Comparison of ENCODE assay signal across 25 cellular contexts in the genomic region with DNA sequence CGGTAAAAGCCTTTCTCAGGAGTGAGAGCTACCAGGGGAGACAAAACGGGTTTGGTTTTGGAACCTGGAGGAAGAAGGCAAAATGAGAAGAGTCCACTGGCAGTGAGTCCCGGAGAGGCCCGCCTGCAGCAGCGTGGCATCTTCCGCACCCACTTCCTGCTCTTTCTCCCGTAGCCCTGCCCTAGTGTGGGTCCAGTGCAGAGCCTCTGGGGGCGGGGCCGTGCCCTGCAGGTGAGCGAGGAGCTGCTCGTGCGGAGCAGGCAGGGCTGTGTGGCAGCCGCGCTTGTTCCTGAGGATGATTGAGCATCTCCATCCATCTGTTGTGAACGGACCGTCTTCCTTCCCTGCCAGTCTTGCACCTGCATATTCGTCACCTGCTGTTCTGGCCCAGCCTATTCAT.
A peak's percentile ranks its signal among the peaks of the same experiment; 100 is the strongest.
DNase-seq lines count a peak whose midpoint lies in the region; ATAC-seq and TF ChIP-seq lines count a peak whose summit lies in the region.
"Had no signal": no experiment of that assay in that cellular context is flagged by ENCODE, and none has a peak within 500 bp of the region (broad histone marks: within the 10 kb centered on the region; RNA-seq: fewer than 3 reads in every experiment).

No MANE protein-coding gene starts in this region.

- CTCF ChIA-PET in activated CD4-positive, alpha-beta memory T cell treated with anti-CD3 and anti-CD28 coated beads, Interleukin-2, amount 10 ng/mL, durations not matched to agents 7 days and 5 days (lab: Charles Lee), result no interaction called here

- in situ Hi-C loops in gastrocnemius medialis (cut with MboI; ENCODE audit: low sequenced_read_pairs in 4 of 4), result no loop called here

- H3K27ac ChIP-seq in esophagus squamous epithelium (peak overlapping the region in 3 of 4 donors; percentile 40 to 69 (median 50)), gastrocnemius medialis (peak overlapping the region; percentile 24 to 73 (median 57))
- H3K27ac ChIP-seq: 22Rv1, GM23248, prostate gland had no signal

- intact Hi-C loops in esophagus squamous epithelium (cut with DNase I), result no loop called here
- intact Hi-C loops in gastrocnemius medialis (cut with DNase I; ENCODE audit: low total_unique reads), result no loop called here

- peaks cover 27% of the 10 kb centered on the region for H3K4me1 Mint-ChIP-seq in activated CD4-positive, alpha-beta memory T cell treated with anti-CD3 and anti-CD28 coated beads, Interleukin-2, amount 10 ng/mL, durations not matched to agents 7 days and 5 days

- no peaks in the 10 kb centered on the region for H3K9me3 Mint-ChIP-seq in activated CD4-positive, alpha-beta memory T cell treated with anti-CD3 and anti-CD28 coated beads, Interleukin-2, amount 10 ng/mL, durations not matched to agents 7 days and 5 days
- H3K9me3 Mint-ChIP-seq: activated CD4-positive, alpha-beta memory T cell treated with anti-CD3 and anti-CD28 coated beads for 36 hours; CD8-positive, alpha-beta memory T cell; central memory CD8-positive, alpha-beta T cell; neural crest cell had no signal

- no peak overlapping the region for H3K4me3 ChIP-seq in esophagus squamous epithelium
- no peak overlapping the region for H3K4me3 ChIP-seq in gastrocnemius medialis
- H3K4me3 ChIP-seq: GM23248, mucosa of descending colon, prostate gland, skin epidermis, transverse colon had no signal

- WGBS in esophagus squamous epithelium, 2 donors, result 92 to 94% methylated on average over 16 to 17 of the region's 17 CpGs

- no peak for TF ChIP-seq POLR2A in esophagus squamous epithelium (IDR thresholded peaks at IDR 0.05)
- TF ChIP-seq POLR2A in gastrocnemius medialis (IDR thresholded peaks at IDR 0.05), result no peak

- no peak overlapping the region for H3K4me3 Mint-ChIP-seq in activated CD4-positive, alpha-beta memory T cell treated with anti-CD3 and anti-CD28 coated beads, Interleukin-2, amount 10 ng/mL, durations not matched to agents 7 days and 5 days
- H3K4me3 Mint-ChIP-seq: activated CD4-positive, alpha-beta memory T cell treated with anti-CD3 and anti-CD28 coated beads for 36 hours; CD8-positive, alpha-beta memory T cell; central memory CD8-positive, alpha-beta T cell; neural crest cell had no signal

- H3K36me3 ChIP-seq in esophagus squamous epithelium (peaks cover 1 to 70% (median 5%) of the 10 kb centered on the region in 3 donors), gastrocnemius medialis (no peaks in the 10 kb centered on the region)
- H3K36me3 ChIP-seq: prostate gland had no signal

- ATAC-seq in gastrocnemius medialis, result no peak
- no peak for ATAC-seq in HG02642 (IDR thresholded peaks at IDR 0.05; ENCODE audit: poor library complexity, unreplicated experiment)
- ATAC-seq: mucosa of descending colon, SK-N-SH treated with all-trans-retinoic acid at 6 μM for 48 hours had no signal

- peaks cover 15% of the 10 kb centered on the region for H3K36me3 Mint-ChIP-seq in activated CD4-positive, alpha-beta memory T cell treated with anti-CD3 and anti-CD28 coated beads, Interleukin-2, amount 10 ng/mL, durations not matched to agents 7 days and 5 days (ENCODE audit: low read depth)

- no peak for TF ChIP-seq CTCF in esophagus squamous epithelium (IDR thresholded peaks at IDR 0.05)
- TF ChIP-seq CTCF in gastrocnemius medialis (IDR thresholded peaks at IDR 0.05 in 4 of 5, conservative IDR thresholded peaks at IDR 0.05 in 1 of 5), result no peak

- H3K4me1 ChIP-seq in esophagus squamous epithelium, result peaks cover 0 to 19% (median 0%) of the 10 kb centered on the region in 3 donors
- peaks cover 39% of the 10 kb centered on the region in 2 donors for H3K4me1 ChIP-seq in gastrocnemius medialis
- H3K4me1 ChIP-seq: prostate gland had no signal

- H3K27me3 Mint-ChIP-seq in activated CD4-positive, alpha-beta memory T cell treated with anti-CD3 and anti-CD28 coated beads, Interleukin-2, amount 10 ng/mL, durations not matched to agents 7 days and 5 days, result no peaks in the 10 kb centered on the region
- H3K27me3 Mint-ChIP-seq: activated CD4-positive, alpha-beta memory T cell treated with anti-CD3 and anti-CD28 coated beads for 36 hours; CD8-positive, alpha-beta memory T cell; central memory CD8-positive, alpha-beta T cell had no signal

- DNase-seq in NCI-H1092 treated with DMSO at 0.1 percent for 48 hours (lab: John Stamatoyannopoulos, UW), result peak; percentile 33
- DNase-seq in NCI-H1092 (lab: John Stamatoyannopoulos, UW), result no peak
- DNase-seq in NCI-H2171 treated with DMSO at 0.1 percent for 48 hours (lab: John Stamatoyannopoulos, UW), result peak; percentile 71
- DNase-seq in esophagus squamous epithelium (lab: John Stamatoyannopoulos, UW), result no peak
- no peak for DNase-seq in gastrocnemius medialis
- DNase-seq in HuH-7.5 (ENCODE audit: low spot score), result no peak
- DNase-seq in activated CD4-positive, alpha-beta memory T cell treated with anti-CD3 and anti-CD28 coated beads, Interleukin-2, amount 10 ng/mL, durations not matched to agents 7 days and 5 days, result no peak
- DNase-seq: activated CD4-positive, alpha-beta memory T cell treated with anti-CD3 and anti-CD28 coated beads for 36 hours; activated CD4-positive, CD25-positive, alpha-beta regulatory T cell; CD8-positive, alpha-beta memory T cell; DMS79 treated with DMSO at 0.1 percent for 48 hours; mucosa of descending colon; NCI-H1048; stimulated activated CD4-positive, alpha-beta T cell treated with anti-CD3 and anti-CD28 coated beads, Interleukin-2, amount 100 ng/mL, for 24 hours; stimulated activated naive CD4-positive, alpha-beta T cell; T1000; transverse colon had no signal

- no peaks in the 10 kb centered on the region for H3K9me3 ChIP-seq in esophagus squamous epithelium
- H3K9me3 ChIP-seq in gastrocnemius medialis, result no peaks in the 10 kb centered on the region
- H3K9me3 ChIP-seq: mucosa of descending colon, prostate gland, transverse colon had no signal

- POLR2A ChIA-PET in activated CD4-positive, alpha-beta memory T cell treated with anti-CD3 and anti-CD28 coated beads, Interleukin-2, amount 10 ng/mL, durations not matched to agents 7 days and 5 days (lab: Charles Lee), result no interaction called here

- H3K27me3 ChIP-seq in esophagus squamous epithelium, result no peaks in the 10 kb centered on the region
- H3K27me3 ChIP-seq in gastrocnemius medialis, result no peaks in the 10 kb centered on the region
- H3K27me3 ChIP-seq: transverse colon had no signal

- H3K27ac Mint-ChIP-seq in activated CD4-positive, alpha-beta memory T cell treated with anti-CD3 and anti-CD28 coated beads, Interleukin-2, amount 10 ng/mL, durations not matched to agents 7 days and 5 days, result no peak overlapping the region
- H3K27ac Mint-ChIP-seq: activated CD4-positive, alpha-beta memory T cell treated with anti-CD3 and anti-CD28 coated beads for 36 hours had no signal

Comparison
In these comparisons a context has a peak if more than half of its experiments do, and no peak if none do; other contexts are left out.
1. DNase-seq: peak in NCI-H1092 treated with DMSO at 0.1 percent for 48 hours (single experiment) and NCI-H2171 treated with DMSO at 0.1 percent for 48 hours (single experiment); none in NCI-H1092 (single experiment), esophagus squamous epithelium (single experiment), gastrocnemius medialis (0 of 2), HuH-7.5 (single experiment) and activated CD4-positive, alpha-beta memory T cell treated with anti-CD3 and anti-CD28 coated beads, Interleukin-2, amount 10 ng/mL, durations not matched to agents 7 days and 5 days (single experiment).